Comparison of ENCODE assay signal across 10 cellular contexts in the genomic region with DNA sequence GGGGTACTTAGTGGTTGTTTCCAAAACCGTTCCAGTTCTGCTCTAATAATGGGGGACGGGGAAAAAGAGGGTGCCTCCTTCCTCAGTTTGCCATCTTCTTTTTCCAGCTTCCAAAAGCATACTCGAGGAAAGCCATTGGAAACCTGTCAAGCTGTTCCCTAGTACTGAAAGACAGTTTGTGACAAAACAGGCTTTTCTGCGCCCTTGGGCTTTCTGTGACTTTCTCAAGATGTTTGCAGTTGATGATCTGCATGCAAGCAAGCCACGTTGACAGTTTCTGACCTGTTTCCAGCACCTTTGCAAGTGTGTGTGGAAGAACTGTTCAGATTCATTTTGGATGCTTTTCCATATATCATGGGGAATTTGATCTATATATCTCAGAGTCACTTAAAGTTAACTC. TPM values are rescaled to one million over a fixed set of nuclear protein-coding genes. Genes with fewer than 3 reads are reported as not detected.
"Had no signal": no experiment of that assay in that cellular context is flagged by ENCODE, and none has a peak within 500 bp of the region (broad histone marks: within the 10 kb centered on the region; RNA-seq: fewer than 3 reads in every experiment).

No MANE protein-coding gene starts in this region.

- H3K27ac ChIP-seq: GM23248, KMS-11 had no signal

- H3K9ac ChIP-seq: GM23248, KMS-11 had no signal

- H3K4me1 ChIP-seq: HAP-1 had no signal

- H3K36me3 ChIP-seq: HAP-1 had no signal

- H2AFZ ChIP-seq: GM23248 had no signal

- DNase-seq: GM23248, GOT3, H7, HFFc6, KBM-7 had no signal

- H3K36me3 Mint-ChIP-seq: IgD-negative memory B cell had no signal

- ATAC-seq: HCT116 had no signal

- H3K27ac Mint-ChIP-seq: HFFc6 had no signal

- H3K4me3 Mint-ChIP-seq: HFFc6, IgD-negative memory B cell had no signal

- H3K9me3 Mint-ChIP-seq: HFFc6 had no signal

- H3K4me1 Mint-ChIP-seq: IgD-negative memory B cell had no signal

- H3K9me3 ChIP-seq: HAP-1 had no signal

- H3K4me2 ChIP-seq: KMS-11 had no signal

- H3K4me3 ChIP-seq: GM23248, HAP-1 had no signal

RNA-seq across cellular contexts. Expression of a gene that starts 26.7 kb away (rescaled TPM):
- total RNA-seq: HT-29 had no signal
